In the genomic region with DNA sequence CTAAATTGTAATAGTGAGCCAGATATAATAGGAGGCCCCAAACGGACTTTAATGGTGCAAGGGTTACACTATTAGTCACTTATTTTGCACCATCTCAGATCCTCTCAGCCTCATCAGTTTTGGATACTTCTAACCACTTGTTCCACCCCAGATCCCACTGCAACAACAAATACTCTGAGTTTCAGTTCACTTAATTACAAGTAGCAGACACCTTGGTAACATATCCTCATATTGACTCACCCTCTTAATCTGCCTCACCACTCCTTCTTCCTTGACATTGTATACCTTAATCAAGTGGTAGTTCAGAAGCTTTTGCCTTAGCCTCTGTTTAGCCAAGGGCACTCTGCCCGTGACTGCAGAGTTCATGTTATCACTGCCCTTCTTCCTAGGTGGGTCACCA, we compare ENCODE assay signal across 14 cellular contexts.
DNase-seq lines count a peak whose midpoint lies in the region; ATAC-seq lines count a peak whose summit lies in the region.
"Had no signal": no experiment of that assay in that cellular context is flagged by ENCODE, and none has a peak within 500 bp of the region (broad histone marks: within the 10 kb centered on the region; RNA-seq: fewer than 3 reads in every experiment).

No MANE protein-coding gene starts in this region.

- H3K4me1 Mint-ChIP-seq in activated naive CD8-positive, alpha-beta T cell treated with anti-CD3 and anti-CD28 coated beads, Interleukin-2, amount 50 U/mL, for 24 hours: peaks cover 2% of the 10 kb centered on the region
- peaks cover 7% of the 10 kb centered on the region for H3K4me1 Mint-ChIP-seq in activated T-helper 1 cell treated with anti-CD3 and anti-CD28 coated beads, Interleukin-12 subunit alpha, Interleukin-12 subunit beta, Interleukin-2, Interleukin-4 antibody, amounts not matched to agents 30 ng/mL and 10 ng/mL and 1 ng/mL, durations not matched to agents 14 hours and 24 hours and 36 hours (ENCODE audit: low read depth)

- no peaks in the 10 kb centered on the region for H3K36me3 Mint-ChIP-seq in activated naive CD8-positive, alpha-beta T cell treated with anti-CD3 and anti-CD28 coated beads, Interleukin-2, amount 50 U/mL, for 24 hours (ENCODE audit: low read depth)
- H3K36me3 Mint-ChIP-seq in activated T-helper 1 cell treated with anti-CD3 and anti-CD28 coated beads, Interleukin-12 subunit alpha, Interleukin-12 subunit beta, Interleukin-2, Interleukin-4 antibody, amounts not matched to agents 30 ng/mL and 10 ng/mL and 1 ng/mL, durations not matched to agents 14 hours and 24 hours and 36 hours (ENCODE audit: low read depth): no peaks in the 10 kb centered on the region

- H3K9me3 Mint-ChIP-seq in activated naive CD8-positive, alpha-beta T cell treated with anti-CD3 and anti-CD28 coated beads, Interleukin-2, amount 50 U/mL, for 24 hours: no peaks in the 10 kb centered on the region
- no peaks in the 10 kb centered on the region for H3K9me3 Mint-ChIP-seq in activated T-helper 1 cell treated with anti-CD3 and anti-CD28 coated beads, Interleukin-12 subunit alpha, Interleukin-12 subunit beta, Interleukin-2, Interleukin-4 antibody, amounts not matched to agents 30 ng/mL and 10 ng/mL and 1 ng/mL, durations not matched to agents 14 hours and 24 hours and 36 hours
- H3K9me3 Mint-ChIP-seq: activated T-cell treated with anti-CD3 and anti-CD28 coated beads, Interleukin-2, amount 50 U/mL, for 24 hours had no signal

- ATAC-seq in GM18502 (IDR thresholded peaks at IDR 0.05; ENCODE audit: poor library complexity, unreplicated experiment): peak; percentile 77
- peak; percentile 74 for ATAC-seq in GM21381 (IDR thresholded peaks at IDR 0.05; ENCODE audit: unreplicated experiment)
- ATAC-seq in HG03280 (IDR thresholded peaks at IDR 0.05; ENCODE audit: unreplicated experiment): peak; percentile 62
- peak; percentile 43 for ATAC-seq in activated naive CD8-positive, alpha-beta T cell treated with anti-CD3 and anti-CD28 coated beads, Interleukin-2, amount 50 U/mL, for 24 hours
- no peak for ATAC-seq in GM18519 (IDR thresholded peaks at IDR 0.05; ENCODE audit: low FRiP score, unreplicated experiment)
- ATAC-seq: sciatic nerve had no signal

- no peak for DNase-seq in activated naive CD8-positive, alpha-beta T cell treated with anti-CD3 and anti-CD28 coated beads, Interleukin-2, amount 50 U/mL, for 24 hours
- DNase-seq in activated T-helper 1 cell treated with anti-CD3 and anti-CD28 coated beads, Interleukin-12 subunit alpha, Interleukin-12 subunit beta, Interleukin-2, Interleukin-4 antibody, amounts not matched to agents 30 ng/mL and 10 ng/mL and 1 ng/mL, durations not matched to agents 14 hours and 24 hours and 36 hours (ENCODE audit: low spot score): no peak
- no peak for DNase-seq in NK-92 treated with Interleukin-12 subunit alpha and Interleukin-12 subunit beta, amount 100 ng/mL, for 24 hours (lab: John Stamatoyannopoulos, UW)
- DNase-seq in HCEC 1CT: no peak
- DNase-seq: activated T-cell treated with anti-CD3 and anti-CD28 coated beads, Interleukin-2, amount 50 U/mL, for 24 hours; amniotic stem cell; cortex of kidney; NCI-H2227 treated with DMSO at 0.1 percent for 48 hours; Peyer's patch had no signal

- intact Hi-C loops in activated T-helper 1 cell treated with anti-CD3 and anti-CD28 coated beads, Interleukin-12 subunit alpha, Interleukin-12 subunit beta, Interleukin-2, Interleukin-4 antibody, amounts not matched to agents 30 ng/mL and 10 ng/mL and 1 ng/mL, durations not matched to agents 14 hours and 24 hours and 36 hours (cut with micrococcal nuclease): no loop called here

- H3K4me3 Mint-ChIP-seq in activated naive CD8-positive, alpha-beta T cell treated with anti-CD3 and anti-CD28 coated beads, Interleukin-2, amount 50 U/mL, for 24 hours: no peak overlapping the region
- H3K4me3 Mint-ChIP-seq in activated T-helper 1 cell treated with anti-CD3 and anti-CD28 coated beads, Interleukin-12 subunit alpha, Interleukin-12 subunit beta, Interleukin-2, Interleukin-4 antibody, amounts not matched to agents 30 ng/mL and 10 ng/mL and 1 ng/mL, durations not matched to agents 14 hours and 24 hours and 36 hours: no peak overlapping the region
- H3K4me3 Mint-ChIP-seq: activated T-cell treated with anti-CD3 and anti-CD28 coated beads, Interleukin-2, amount 50 U/mL, for 24 hours had no signal

- peaks cover 2% of the 10 kb centered on the region for H3K27me3 Mint-ChIP-seq in activated naive CD8-positive, alpha-beta T cell treated with anti-CD3 and anti-CD28 coated beads, Interleukin-2, amount 50 U/mL, for 24 hours
- H3K27me3 Mint-ChIP-seq in activated T-helper 1 cell treated with anti-CD3 and anti-CD28 coated beads, Interleukin-12 subunit alpha, Interleukin-12 subunit beta, Interleukin-2, Interleukin-4 antibody, amounts not matched to agents 30 ng/mL and 10 ng/mL and 1 ng/mL, durations not matched to agents 14 hours and 24 hours and 36 hours (ENCODE audit: insufficient read depth): no peaks in the 10 kb centered on the region
- H3K27me3 Mint-ChIP-seq: activated T-cell treated with anti-CD3 and anti-CD28 coated beads, Interleukin-2, amount 50 U/mL, for 24 hours had no signal

- no peak overlapping the region for H3K27ac Mint-ChIP-seq in activated naive CD8-positive, alpha-beta T cell treated with anti-CD3 and anti-CD28 coated beads, Interleukin-2, amount 50 U/mL, for 24 hours
- H3K27ac Mint-ChIP-seq in activated T-helper 1 cell treated with anti-CD3 and anti-CD28 coated beads, Interleukin-12 subunit alpha, Interleukin-12 subunit beta, Interleukin-2, Interleukin-4 antibody, amounts not matched to agents 30 ng/mL and 10 ng/mL and 1 ng/mL, durations not matched to agents 14 hours and 24 hours and 36 hours: no peak overlapping the region
- H3K27ac Mint-ChIP-seq: activated T-cell treated with anti-CD3 and anti-CD28 coated beads, Interleukin-2, amount 50 U/mL, for 24 hours had no signal
